In genomic region chr18:57744211-57744694, GRCh38 we compare ENCODE assay signal across 18 cellular contexts. TPM values are rescaled to one million over a fixed set of nuclear protein-coding genes. Genes with fewer than 3 reads are reported as not detected.
DNase-seq lines count a peak whose midpoint lies in the region; ATAC-seq, FAIRE-seq and TF ChIP-seq lines count a peak whose summit lies in the region.
"Had no signal": no experiment of that assay in that cellular context is flagged by ENCODE, and none has a peak within 500 bp of the region (broad histone marks: within the 10 kb centered on the region; RNA-seq: fewer than 3 reads in every experiment).

No MANE protein-coding gene starts in this region.

- no peak for FAIRE-seq in A549 (lab: Jason Lieb, UNC)
- FAIRE-seq: GM12878 had no signal

- CTCF ChIA-PET in A549 (lab: Yijun Ruan, JAX): no interaction called here

- POLR2A ChIA-PET in A549 (lab: Yijun Ruan, JAX): no interaction called here

- no peak overlapping the region for H3K4me3 ChIP-seq in A549
- H3K4me3 ChIP-seq: GM12878 had no signal

- no peaks in the 10 kb centered on the region for H3K9me3 Mint-ChIP-seq in mesothelial cell of epicardium
- H3K9me3 Mint-ChIP-seq: H9, nephron progenitor cell had no signal

- H3K4me1 ChIP-seq in A549: peaks cover 72% of the 10 kb centered on the region

- TF ChIP-seq POLR2A in A549 (IDR thresholded peaks at IDR 0.05; ENCODE audit: low read length): no peak

- peaks cover 23% of the 10 kb centered on the region for H3K4me1 Mint-ChIP-seq in mesothelial cell of epicardium

- no peaks in the 10 kb centered on the region for H3K9me3 ChIP-seq in A549

- ATAC-seq in A549 (peak in 1 of 2 experiments; percentile 48; a peak in 3 of 6 replicates), HG02571 (IDR thresholded peaks at IDR 0.05; ENCODE audit: unreplicated experiment) (no peak), GM18907 (IDR thresholded peaks at IDR 0.05; ENCODE audit: unreplicated experiment) (no peak), GM19455 (IDR thresholded peaks at IDR 0.05; ENCODE audit: unreplicated experiment) (no peak)
- ATAC-seq: activated T-cell treated with anti-CD3 and anti-CD28 coated beads, Interleukin-2, amount 50 U/mL, for 4 hours; GM12878 had no signal

- TF ChIP-seq CTCF in A549 (IDR thresholded peaks at IDR 0.05) (no peak), mesothelial cell of epicardium (IDR thresholded peaks at IDR 0.05; ENCODE audit: unreplicated experiment) (no peak)

- H3K4me2 ChIP-seq in A549: peak overlapping the region; percentile 53

- H3K27me3 Mint-ChIP-seq in mesothelial cell of epicardium (ENCODE audit: low read depth): no peaks in the 10 kb centered on the region
- H3K27me3 Mint-ChIP-seq: IgD-negative memory B cell had no signal

- TF ChIP-seq RAD21 in A549 (conservative IDR thresholded peaks at IDR 0.05 in 1 of 2, IDR thresholded peaks at IDR 0.05 in 1 of 2): no peak

- DNase-seq in A549 (ENCODE audit: low read depth in 1 of 2, low spot score in 1 of 2) (peak in 1 of 2 experiments; percentile 57), NCI-H1105 treated with DMSO at 0.1 percent for 48 hours (lab: John Stamatoyannopoulos, UW) (peak; percentile 37), dedifferentiated amniotic fluid mesenchymal stem cell (ENCODE audit: extremely low spot score) (peak; percentile 62), mesothelial cell of epicardium (ENCODE audit: low spot score in 2 of 2, unreplicated experiment in 2 of 2) (no peak), nucleus accumbens (lab: John Stamatoyannopoulos, UW) (no peak)
- DNase-seq: activated T-cell treated with anti-CD3 and anti-CD28 coated beads, Interleukin-2, amount 50 U/mL, for 4 hours; AML-193; DMS79; H9; kidney glomerular epithelial cell; NCI-H2029; nephron progenitor cell; stimulated activated CD4-positive, alpha-beta T cell treated with anti-CD3 and anti-CD28 coated beads, Interleukin-12 subunit alpha, Interleukin-12 subunit beta, amount 100 ng/mL, for 4 hours had no signal

- H3K27ac Mint-ChIP-seq in mesothelial cell of epicardium: peak overlapping the region; percentile 75
- H3K27ac Mint-ChIP-seq: H9, nephron progenitor cell had no signal

- no peak for TF ChIP-seq EP300 in A549 (IDR thresholded peaks at IDR 0.05)

- 18% methylated on average over 3 of the region's 5 CpGs for WGBS in A549 (ENCODE audit: missing lambda C conversion rate)

- peak overlapping the region; percentile 64 to 89 for H3K27ac ChIP-seq in A549

- H3K4me3 Mint-ChIP-seq in mesothelial cell of epicardium: no peak overlapping the region
- H3K4me3 Mint-ChIP-seq: activated T-cell treated with anti-CD3 and anti-CD28 coated beads, Interleukin-2, amount 50 U/mL, for 4 hours; H9; IgD-negative memory B cell; nephron progenitor cell had no signal

- no peaks in the 10 kb centered on the region for H3K36me3 Mint-ChIP-seq in mesothelial cell of epicardium
- H3K36me3 Mint-ChIP-seq: IgD-negative memory B cell had no signal

TF ChIP-seq in A549, 52 proteins besides CTCF, POLR2A, EP300 and RAD21:
- no peak for TF ChIP-seq CHD4 (IDR thresholded peaks at IDR 0.05; ENCODE audit: borderline replicate concordance)
TF ChIP-seq in A549: peak in this region for 0.

RNA-seq across cellular contexts. Expression of gene ATP8B1, which starts 58.9 kb away (rescaled TPM):
- 23.4 and 23.7 TPM in 2 replicates for polyA plus RNA-seq in A549 (2011; rRNA removed)
- polyA plus RNA-seq in A549 (2012; cell fraction: cytosol; rRNA removed): 5.2 and 6.4 TPM in 2 replicates
- 5.4 and 6.7 TPM in 2 replicates for polyA plus RNA-seq in A549 (2012; cell fraction: nucleus; rRNA removed)
- 7.1 to 8.8 TPM (median 7.1 TPM) in 3 replicates for polyA plus RNA-seq in A549 (2017; fragmentation: RNase III; extraction: RNeasy Plus Mini Kit Qiagen cat#74134 plus additional on column Dnase treatment)
- polyA minus RNA-seq in A549 (2011; rRNA and poly(A)+ RNA removed): 20.1 TPM in 2 replicates
- total RNA-seq in mesothelial cell of epicardium: 14.0 to 18.5 TPM (median 14.1 TPM) in 3 replicates

Comparison
In these comparisons a context has a peak if more than half of its experiments do, and no peak if none do; other contexts are left out.
1. DNase-seq: peak in NCI-H1105 treated with DMSO at 0.1 percent for 48 hours (single experiment) and dedifferentiated amniotic fluid mesenchymal stem cell (single experiment); none in mesothelial cell of epicardium (0 of 2) and nucleus accumbens (0 of 56).